ENCODE assay signal across 19 cellular contexts in genomic region chr2:86081724-86082123, GRCh38. TPM values are rescaled to one million over a fixed set of nuclear protein-coding genes. Genes with fewer than 3 reads are reported as not detected.
A peak's percentile ranks its signal among the peaks of the same experiment; 100 is the strongest.
DNase-seq lines count a peak whose midpoint lies in the region; ATAC-seq and TF ChIP-seq lines count a peak whose summit lies in the region.
"Had no signal": no experiment of that assay in that cellular context is flagged by ENCODE, and none has a peak within 500 bp of the region (broad histone marks: within the 10 kb centered on the region; RNA-seq: fewer than 3 reads in every experiment).

No MANE protein-coding gene starts in this region.

- no peak for ATAC-seq in activated CD8-positive, alpha-beta T cell treated with anti-CD3 and anti-CD28 coated beads, Interleukin-2, amount 10 ng/mL, durations not matched to agents 7 days and 5 days
- ATAC-seq in activated CD8-positive, alpha-beta T cell treated with anti-CD3 and anti-CD28 coated beads for 36 hours = no peak
- ATAC-seq: A549 had no signal

- H3K27me3 ChIP-seq in hepatocyte = no peaks in the 10 kb centered on the region
- H3K27me3 ChIP-seq: BLaER1 had no signal

- H3K9me3 ChIP-seq in hepatocyte (ENCODE audit: low read depth) = no peaks in the 10 kb centered on the region
- H3K9me3 ChIP-seq: A549, BLaER1 had no signal

- H3K27me3 Mint-ChIP-seq in activated CD8-positive, alpha-beta T cell treated with anti-CD3 and anti-CD28 coated beads, Interleukin-2, amount 10 ng/mL, durations not matched to agents 7 days and 5 days (ENCODE audit: low read depth) = no peaks in the 10 kb centered on the region
- no peaks in the 10 kb centered on the region for H3K27me3 Mint-ChIP-seq in activated CD8-positive, alpha-beta T cell treated with anti-CD3 and anti-CD28 coated beads for 36 hours
- no peaks in the 10 kb centered on the region for H3K27me3 Mint-ChIP-seq in IgD-negative memory B cell
- no peaks in the 10 kb centered on the region for H3K27me3 Mint-ChIP-seq in activated naive CD4-positive, alpha-beta T cell treated with anti-CD3 and anti-CD28 coated beads for 36 hours (ENCODE audit: low read depth)

- peaks cover 44% of the 10 kb centered on the region for H3K36me3 Mint-ChIP-seq in activated CD8-positive, alpha-beta T cell treated with anti-CD3 and anti-CD28 coated beads, Interleukin-2, amount 10 ng/mL, durations not matched to agents 7 days and 5 days (ENCODE audit: low read depth)
- H3K36me3 Mint-ChIP-seq in activated CD8-positive, alpha-beta T cell treated with anti-CD3 and anti-CD28 coated beads for 36 hours (ENCODE audit: low read depth) = peaks cover 43% of the 10 kb centered on the region
- H3K36me3 Mint-ChIP-seq in IgD-negative memory B cell = peaks cover 7% of the 10 kb centered on the region
- H3K36me3 Mint-ChIP-seq in activated naive CD4-positive, alpha-beta T cell treated with anti-CD3 and anti-CD28 coated beads for 36 hours (ENCODE audit: low read depth) = peaks cover 42% of the 10 kb centered on the region

- no peak for DNase-seq in activated CD8-positive, alpha-beta T cell treated with anti-CD3 and anti-CD28 coated beads, Interleukin-2, amount 10 ng/mL, durations not matched to agents 7 days and 5 days
- DNase-seq in activated CD8-positive, alpha-beta T cell treated with anti-CD3 and anti-CD28 coated beads for 36 hours = no peak
- DNase-seq in hepatocyte (ENCODE audit: low spot score) = no peak
- peak; percentile 9 for DNase-seq in renal cortical epithelial cell (ENCODE audit: low read depth)
- no peak for DNase-seq in mesenteric fat pad (ENCODE audit: low spot score)
- no peak for DNase-seq in stimulated activated CD4-positive, alpha-beta T cell treated with anti-CD3 and anti-CD28 coated beads, Interleukin-2, amount 100 ng/mL, for 48 hours
- no peak for DNase-seq in activated naive CD4-positive, alpha-beta T cell treated with anti-CD3 and anti-CD28 coated beads for 36 hours
- DNase-seq: DMS 273 treated with DMSO at 0.1 percent for 48 hours, HFFc6, NCI-H1417, NCI-H187, NCI-H2107, NCI-H510A, NCI-H774, SHP77 treated with DMSO at 0.1 percent for 48 hours had no signal

- peaks cover 8% of the 10 kb centered on the region for H3K4me1 ChIP-seq in hepatocyte (ENCODE audit: insufficient read depth)

- no peak overlapping the region for H3K4me3 Mint-ChIP-seq in activated CD8-positive, alpha-beta T cell treated with anti-CD3 and anti-CD28 coated beads, Interleukin-2, amount 10 ng/mL, durations not matched to agents 7 days and 5 days
- no peak overlapping the region for H3K4me3 Mint-ChIP-seq in activated CD8-positive, alpha-beta T cell treated with anti-CD3 and anti-CD28 coated beads for 36 hours
- H3K4me3 Mint-ChIP-seq in IgD-negative memory B cell = peak overlapping the region in 1 of 4 donors; percentile 25
- H3K4me3 Mint-ChIP-seq in activated naive CD4-positive, alpha-beta T cell treated with anti-CD3 and anti-CD28 coated beads for 36 hours = no peak overlapping the region
- H3K4me3 Mint-ChIP-seq: HFFc6 had no signal

- H3K27ac Mint-ChIP-seq in activated CD8-positive, alpha-beta T cell treated with anti-CD3 and anti-CD28 coated beads, Interleukin-2, amount 10 ng/mL, durations not matched to agents 7 days and 5 days = peak overlapping the region; percentile 88
- H3K27ac Mint-ChIP-seq in activated CD8-positive, alpha-beta T cell treated with anti-CD3 and anti-CD28 coated beads for 36 hours = no peak overlapping the region
- H3K27ac Mint-ChIP-seq in IgD-negative memory B cell = peak overlapping the region in 2 of 3 donors; percentile 83 to 92
- H3K27ac Mint-ChIP-seq in activated naive CD4-positive, alpha-beta T cell treated with anti-CD3 and anti-CD28 coated beads for 36 hours = no peak overlapping the region
- H3K27ac Mint-ChIP-seq: HFFc6 had no signal

- no peak overlapping the region for H3K4me2 ChIP-seq in hepatocyte
- H3K4me2 ChIP-seq: A549, BLaER1, KMS-11 had no signal

- CTCF ChIA-PET in activated CD8-positive, alpha-beta T cell treated with anti-CD3 and anti-CD28 coated beads, Interleukin-2, amount 10 ng/mL, durations not matched to agents 7 days and 5 days (lab: Charles Lee) = interaction anchor here (0.6 to 11.8 kb wide), 4 partner anchors 10 to 253 kb away, joined by 3 to 442 read pairs (median 46); partner anchors contain the start of gene ST3GAL5
- CTCF ChIA-PET in activated CD8-positive, alpha-beta T cell treated with anti-CD3 and anti-CD28 coated beads for 36 hours (lab: Charles Lee) = interaction anchor here (1.1 to 12.0 kb wide), 2 partner anchors 40 to 253 kb away, joined by 3 to 186 read pairs; no protein-coding TSS in a partner anchor
- CTCF ChIA-PET in activated naive CD4-positive, alpha-beta T cell treated with anti-CD3 and anti-CD28 coated beads for 36 hours (lab: Charles Lee) = interaction anchor here (0.6 to 2.0 kb wide), 6 partner anchors 68 to 349 kb away, joined by 3 to 6 read pairs (median 4); no protein-coding TSS in a partner anchor

- H3K4me1 Mint-ChIP-seq in activated CD8-positive, alpha-beta T cell treated with anti-CD3 and anti-CD28 coated beads, Interleukin-2, amount 10 ng/mL, durations not matched to agents 7 days and 5 days (ENCODE audit: low read depth) = peaks cover 41% of the 10 kb centered on the region
- peaks cover 25% of the 10 kb centered on the region for H3K4me1 Mint-ChIP-seq in activated CD8-positive, alpha-beta T cell treated with anti-CD3 and anti-CD28 coated beads for 36 hours (ENCODE audit: low read depth)
- H3K4me1 Mint-ChIP-seq in IgD-negative memory B cell = peaks cover 20 to 28% (median 21%) of the 10 kb centered on the region in 3 donors
- peaks cover 16% of the 10 kb centered on the region for H3K4me1 Mint-ChIP-seq in activated naive CD4-positive, alpha-beta T cell treated with anti-CD3 and anti-CD28 coated beads for 36 hours (ENCODE audit: low read depth)

- intact Hi-C loops in activated CD8-positive, alpha-beta T cell treated with anti-CD3 and anti-CD28 coated beads for 36 hours (cut with micrococcal nuclease) = no loop called here
- intact Hi-C loops in activated naive CD4-positive, alpha-beta T cell treated with anti-CD3 and anti-CD28 coated beads for 36 hours (cut with micrococcal nuclease) = loop anchor here (2.0 to 10.0 kb wide), 3 partner anchors 43 to 357 kb away; partner anchors contain the start of gene ATOH8

- H3K4me3 ChIP-seq in hepatocyte = no peak overlapping the region
- H3K4me3 ChIP-seq: A549, BLaER1 had no signal

- H3K27ac ChIP-seq in hepatocyte = peak overlapping the region; percentile 86
- H3K27ac ChIP-seq: A549, BLaER1, KMS-11 had no signal

- no peaks in the 10 kb centered on the region for H4K20me1 ChIP-seq in hepatocyte (ENCODE audit: insufficient read depth, poor library complexity, severe bottlenecking)

- POLR2A ChIA-PET in activated CD8-positive, alpha-beta T cell treated with anti-CD3 and anti-CD28 coated beads, Interleukin-2, amount 10 ng/mL, durations not matched to agents 7 days and 5 days (lab: Charles Lee) = interaction anchor here (0.6 kb wide), 1 partner anchor 462 kb away, joined by 3 read pairs; no protein-coding TSS in a partner anchor
- POLR2A ChIA-PET in activated CD8-positive, alpha-beta T cell treated with anti-CD3 and anti-CD28 coated beads for 36 hours (lab: Charles Lee) = interaction anchor here (1.1 kb wide), 1 partner anchor 59 kb away, joined by 5 read pairs; no protein-coding TSS in a partner anchor

- 95% methylated on average over 4 of the region's 4 CpGs for WGBS in hepatocyte (ENCODE audit: low lambda C conversion rate, missing lambda C conversion rate)

- no peak for TF ChIP-seq CTCF in activated CD8-positive, alpha-beta T cell treated with anti-CD3 and anti-CD28 coated beads for 36 hours (IDR thresholded peaks at IDR 0.05)
- no peak for TF ChIP-seq CTCF in hepatocyte (IDR thresholded peaks at IDR 0.05; ENCODE audit: poor library complexity)

- H2AFZ ChIP-seq in hepatocyte = no peak overlapping the region

- no peaks in the 10 kb centered on the region for H3K9me2 ChIP-seq in hepatocyte (replicated peaks; ENCODE audit: insufficient read depth)

- no peaks in the 10 kb centered on the region for H3K36me3 ChIP-seq in hepatocyte (replicated peaks; ENCODE audit: insufficient read depth, low read depth)

- no peaks in the 10 kb centered on the region for H3K9me3 Mint-ChIP-seq in activated CD8-positive, alpha-beta T cell treated with anti-CD3 and anti-CD28 coated beads, Interleukin-2, amount 10 ng/mL, durations not matched to agents 7 days and 5 days (ENCODE audit: insufficient read depth)
- H3K9me3 Mint-ChIP-seq in activated CD8-positive, alpha-beta T cell treated with anti-CD3 and anti-CD28 coated beads for 36 hours = no peaks in the 10 kb centered on the region
- no peaks in the 10 kb centered on the region for H3K9me3 Mint-ChIP-seq in IgD-negative memory B cell
- no peaks in the 10 kb centered on the region for H3K9me3 Mint-ChIP-seq in activated naive CD4-positive, alpha-beta T cell treated with anti-CD3 and anti-CD28 coated beads for 36 hours
- H3K9me3 Mint-ChIP-seq: HFFc6 had no signal

- no peaks in the 10 kb centered on the region for H3K79me2 ChIP-seq in hepatocyte

RNA-seq across cellular contexts. Expression of gene POLR1A, which starts 24.0 kb away (rescaled TPM):
- total RNA-seq in activated CD8-positive, alpha-beta T cell treated with anti-CD3 and anti-CD28 coated beads, Interleukin-2, amount 10 ng/mL, durations not matched to agents 7 days and 5 days = 10 to 100 TPM; 40.8 to 41.5 TPM
- total RNA-seq in activated CD8-positive, alpha-beta T cell treated with anti-CD3 and anti-CD28 coated beads for 36 hours = 10 to 100 TPM; 41.8 to 42.1 TPM
- polyA plus RNA-seq in IgD-negative memory B cell = 2.7 TPM
- total RNA-seq in hepatocyte = 19.0 and 19.1 TPM in 2 replicates
- 6.3 and 7.8 TPM in 2 replicates for polyA plus RNA-seq in hepatocyte
- 17.4 and 40.4 TPM in 2 replicates for total RNA-seq in renal cortical epithelial cell
- 43.6 TPM for total RNA-seq in mesenteric fat pad
- 10 to 100 TPM; 25.3 to 27.1 TPM for total RNA-seq in activated naive CD4-positive, alpha-beta T cell treated with anti-CD3 and anti-CD28 coated beads for 36 hours

RNA-seq across cellular contexts. Expression of gene PTCD3, which starts 24.3 kb away (rescaled TPM):
- 100 to 1,000 TPM; 136 to 139 TPM for total RNA-seq in activated CD8-positive, alpha-beta T cell treated with anti-CD3 and anti-CD28 coated beads, Interleukin-2, amount 10 ng/mL, durations not matched to agents 7 days and 5 days
- 100 to 1,000 TPM; 180 to 191 TPM for total RNA-seq in activated CD8-positive, alpha-beta T cell treated with anti-CD3 and anti-CD28 coated beads for 36 hours
- polyA plus RNA-seq in IgD-negative memory B cell (47.9 TPM), hepatocyte (54.2 and 59.2 TPM in 2 replicates)
- total RNA-seq in hepatocyte (78.6 and 92.1 TPM in 2 replicates), renal cortical epithelial cell (96.2 and 125 TPM in 2 replicates), mesenteric fat pad (73.5 TPM)
- total RNA-seq in activated naive CD4-positive, alpha-beta T cell treated with anti-CD3 and anti-CD28 coated beads for 36 hours = 100 to 1,000 TPM; 195 to 200 TPM

Comparison
In these comparisons a context has a peak if more than half of its experiments do, and no peak if none do; other contexts are left out.
1. H3K27ac Mint-ChIP-seq: peak in activated CD8-positive, alpha-beta T cell treated with anti-CD3 and anti-CD28 coated beads, Interleukin-2, amount 10 ng/mL, durations not matched to agents 7 days and 5 days (single experiment) and IgD-negative memory B cell (2 of 3); none in activated CD8-positive, alpha-beta T cell treated with anti-CD3 and anti-CD28 coated beads for 36 hours (single experiment) and activated naive CD4-positive, alpha-beta T cell treated with anti-CD3 and anti-CD28 coated beads for 36 hours (single experiment).